Comparison of ENCODE assay signal across 11 cellular contexts in genomic region chr7:157224627-157225026, GRCh38.
DNase-seq lines count a peak whose midpoint lies in the region; ATAC-seq, FAIRE-seq and TF ChIP-seq lines count a peak whose summit lies in the region.
"Had no signal": no experiment of that assay in that cellular context is flagged by ENCODE, and none has a peak within 500 bp of the region (broad histone marks: within the 10 kb centered on the region; RNA-seq: fewer than 3 reads in every experiment).

No MANE protein-coding gene starts in this region.

- H3K4me1 Mint-ChIP-seq in nephron progenitor cell: no peaks in the 10 kb centered on the region

- peaks cover 18% of the 10 kb centered on the region for H3K36me3 Mint-ChIP-seq in nephron progenitor cell (ENCODE audit: low read depth)

- no peak overlapping the region for H3K4me3 ChIP-seq in bronchial epithelial cell (ENCODE audit: low read depth, low read length)
- H3K4me3 ChIP-seq: spleen had no signal

- no peaks in the 10 kb centered on the region for H3K27me3 Mint-ChIP-seq in nephron progenitor cell (ENCODE audit: low read depth, poor library complexity)

- ATAC-seq in GM18867 (IDR thresholded peaks at IDR 0.05; ENCODE audit: unreplicated experiment): no peak

- DNase-seq in GM03348 (ENCODE audit: low spot score) (peak; percentile 23), NCI-H2171 (lab: John Stamatoyannopoulos, UW) (peak; percentile 9), bronchial epithelial cell (ENCODE audit: low read depth) (peak; percentile 13), nephron progenitor cell (no peak), NCI-H2029 (lab: John Stamatoyannopoulos, UW) (no peak), NCI-H2029 treated with DMSO at 0.1 percent for 48 hours (lab: John Stamatoyannopoulos, UW) (no peak)
- DNase-seq: activated CD4-positive, alpha-beta T cell treated with anti-CD3 and anti-CD28 coated beads, Interleukin-2, amount 50 U/mL, for 4 hours; NCI-H774; spleen had no signal

- no peak for FAIRE-seq in bronchial epithelial cell (lab: Jason Lieb, UNC)
- FAIRE-seq: keratinocyte had no signal

- H3K9me3 Mint-ChIP-seq in nephron progenitor cell: no peaks in the 10 kb centered on the region

- H3K27ac Mint-ChIP-seq in nephron progenitor cell: peak overlapping the region; percentile 4

- H3K4me3 Mint-ChIP-seq in nephron progenitor cell: no peak overlapping the region

- peaks cover 22% of the 10 kb centered on the region for H3K36me3 ChIP-seq in bronchial epithelial cell (ENCODE audit: control insufficient read depth, insufficient read depth, low read length)

- peak; percentile 6 for TF ChIP-seq CTCF in bronchial epithelial cell (IDR thresholded peaks at IDR 0.05; ENCODE audit: insufficient read depth, low read length, severe bottlenecking)
- TF ChIP-seq CTCF in nephron progenitor cell (IDR thresholded peaks at IDR 0.05): no peak

- no peaks in the 10 kb centered on the region for H3K27me3 ChIP-seq in bronchial epithelial cell (ENCODE audit: control insufficient read depth, insufficient read depth, low read length)
- H3K27me3 ChIP-seq: spleen had no signal

Comparison
In these comparisons a context has a peak if more than half of its experiments do, and no peak if none do; other contexts are left out.
1. DNase-seq: peak in GM03348 (single experiment), NCI-H2171 (single experiment) and bronchial epithelial cell (single experiment); none in nephron progenitor cell (single experiment), NCI-H2029 (single experiment) and NCI-H2029 treated with DMSO at 0.1 percent for 48 hours (single experiment).